ENCODE assay signal across 15 cellular contexts in the genomic region with DNA sequence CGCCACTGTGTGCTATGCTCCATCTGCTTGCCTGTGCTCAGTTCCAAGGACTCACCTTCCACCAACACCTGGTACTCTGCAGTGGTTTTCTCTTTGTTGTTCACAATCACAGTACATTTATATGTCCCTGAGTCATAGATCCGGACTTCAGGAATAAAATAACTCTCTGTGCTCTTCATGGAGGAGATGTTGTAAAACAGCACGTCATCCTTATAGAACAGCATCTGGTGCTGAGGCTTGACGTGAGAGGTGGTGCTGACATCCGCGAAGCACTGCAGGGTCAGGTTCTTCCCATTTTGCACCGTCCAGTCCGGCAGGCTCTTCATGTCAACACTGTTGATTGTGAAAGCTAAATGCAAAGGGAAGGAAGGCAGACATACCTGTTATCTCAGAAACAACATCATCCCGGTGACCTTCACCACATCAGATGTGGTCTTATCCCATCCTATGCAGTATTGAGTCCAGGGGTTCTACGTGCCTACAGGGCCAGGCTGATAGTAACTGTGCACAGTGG. TPM values are rescaled to one million over a fixed set of nuclear protein-coding genes. Genes with fewer than 3 reads are reported as not detected.
DNase-seq lines count a peak whose midpoint lies in the region; ATAC-seq and TF ChIP-seq lines count a peak whose summit lies in the region.
"Had no signal": no experiment of that assay in that cellular context is flagged by ENCODE, and none has a peak within 500 bp of the region (broad histone marks: within the 10 kb centered on the region; RNA-seq: fewer than 3 reads in every experiment).

No MANE protein-coding gene starts in this region.

- H3K9me3 ChIP-seq in left ventricle myocardium inferior (replicated peaks) (no peaks in the 10 kb centered on the region), upper lobe of right lung (no peaks in the 10 kb centered on the region)
- H3K9me3 ChIP-seq: esophagus muscularis mucosa, vagina had no signal

- no peak for DNase-seq in left ventricle myocardium inferior
- no peak for DNase-seq in Right ventricle myocardium inferior (ENCODE audit: missing footprints)
- no peak for DNase-seq in activated CD8-positive, alpha-beta T cell treated with anti-CD3 and anti-CD28 coated beads, Interleukin-2, amount 10 ng/mL, durations not matched to agents 7 days and 5 days
- peak; percentile 35 to 49 for DNase-seq in foreskin keratinocyte
- DNase-seq in upper lobe of right lung: peak; percentile 16
- no peak for DNase-seq in Ammon's horn (ENCODE audit: low spot score)
- no peak for DNase-seq in activated effector memory CD4-positive, alpha-beta T cell treated with anti-CD3 and anti-CD28 coated beads, Interleukin-2, amount 50 U/mL, for 16 hours
- DNase-seq: activated CD4-positive, alpha-beta T cell treated with anti-CD3 and anti-CD28 coated beads for 48 hours; NK-92 treated with Interleukin-12 subunit alpha and Interleukin-12 subunit beta, amount 100 ng/mL, for 24 hours; stimulated activated naive CD8-positive, alpha-beta T cell treated with anti-CD3 and anti-CD28 coated beads, Interleukin-15, amount 100 ng/mL, for 72 hours had no signal

- H3K27ac ChIP-seq in left ventricle myocardium inferior (replicated peaks): peak overlapping the region; percentile 36
- no peak overlapping the region for H3K27ac ChIP-seq in foreskin keratinocyte
- no peak overlapping the region for H3K27ac ChIP-seq in upper lobe of right lung
- H3K27ac ChIP-seq: esophagus muscularis mucosa, vagina had no signal

- peaks cover 63% of the 10 kb centered on the region for H3K36me3 Mint-ChIP-seq in activated CD8-positive, alpha-beta T cell treated with anti-CD3 and anti-CD28 coated beads, Interleukin-2, amount 10 ng/mL, durations not matched to agents 7 days and 5 days (ENCODE audit: low read depth)

- no peaks in the 10 kb centered on the region for H3K9me3 Mint-ChIP-seq in activated CD8-positive, alpha-beta T cell treated with anti-CD3 and anti-CD28 coated beads, Interleukin-2, amount 10 ng/mL, durations not matched to agents 7 days and 5 days (ENCODE audit: insufficient read depth)
- H3K9me3 Mint-ChIP-seq: stimulated activated naive CD8-positive, alpha-beta T cell treated with anti-CD3 and anti-CD28 coated beads, Interleukin-15, amount 100 ng/mL, for 72 hours had no signal

- no peak overlapping the region for H3K4me3 Mint-ChIP-seq in activated CD8-positive, alpha-beta T cell treated with anti-CD3 and anti-CD28 coated beads, Interleukin-2, amount 10 ng/mL, durations not matched to agents 7 days and 5 days
- H3K4me3 Mint-ChIP-seq: stimulated activated naive CD8-positive, alpha-beta T cell treated with anti-CD3 and anti-CD28 coated beads, Interleukin-15, amount 100 ng/mL, for 72 hours had no signal

- peaks cover 76% of the 10 kb centered on the region for H3K4me1 ChIP-seq in left ventricle myocardium inferior
- H3K4me1 ChIP-seq in foreskin keratinocyte: no peaks in the 10 kb centered on the region
- peaks cover 26% of the 10 kb centered on the region for H3K4me1 ChIP-seq in upper lobe of right lung
- H3K4me1 ChIP-seq: vagina had no signal

- H3K36me3 ChIP-seq in left ventricle myocardium inferior (peaks cover 13% of the 10 kb centered on the region), upper lobe of right lung (peaks cover 24% of the 10 kb centered on the region)
- H3K36me3 ChIP-seq: vagina had no signal

- peak overlapping the region; percentile 22 for H3K27ac Mint-ChIP-seq in activated CD8-positive, alpha-beta T cell treated with anti-CD3 and anti-CD28 coated beads, Interleukin-2, amount 10 ng/mL, durations not matched to agents 7 days and 5 days
- H3K27ac Mint-ChIP-seq: progenitor cell of endocrine pancreas; stimulated activated naive CD8-positive, alpha-beta T cell treated with anti-CD3 and anti-CD28 coated beads, Interleukin-15, amount 100 ng/mL, for 72 hours had no signal

- no peak for ATAC-seq in Right ventricle myocardium inferior
- no peak for ATAC-seq in activated CD8-positive, alpha-beta T cell treated with anti-CD3 and anti-CD28 coated beads, Interleukin-2, amount 10 ng/mL, durations not matched to agents 7 days and 5 days
- no peak for ATAC-seq in foreskin keratinocyte
- peak; percentile 39 for ATAC-seq in upper lobe of right lung
- ATAC-seq in GM18861 (IDR thresholded peaks at IDR 0.05; ENCODE audit: unreplicated experiment): no peak

- intact Hi-C loops in left ventricle myocardium inferior (cut with micrococcal nuclease) (no loop called here), Right ventricle myocardium inferior (cut with DNase I) (no loop called here), upper lobe of right lung (cut with DNase I) (no loop called here)

- H3K4me1 Mint-ChIP-seq in activated CD8-positive, alpha-beta T cell treated with anti-CD3 and anti-CD28 coated beads, Interleukin-2, amount 10 ng/mL, durations not matched to agents 7 days and 5 days (ENCODE audit: low read depth): peaks cover 17% of the 10 kb centered on the region

- H3K27me3 ChIP-seq in left ventricle myocardium inferior (ENCODE audit: low read depth) (no peaks in the 10 kb centered on the region), foreskin keratinocyte (peaks cover 12% of the 10 kb centered on the region), upper lobe of right lung (no peaks in the 10 kb centered on the region)
- H3K27me3 ChIP-seq: esophagus muscularis mucosa, vagina had no signal

- H3K4me3 ChIP-seq in left ventricle myocardium inferior (no peak overlapping the region), upper lobe of right lung (no peak overlapping the region)
- H3K4me3 ChIP-seq: esophagus muscularis mucosa, vagina had no signal

- TF ChIP-seq CTCF in left ventricle myocardium inferior (IDR thresholded peaks at IDR 0.05; ENCODE audit: borderline replicate concordance) (no peak), foreskin keratinocyte (conservative IDR thresholded peaks at IDR 0.05) (no peak), upper lobe of right lung (IDR thresholded peaks at IDR 0.05) (no peak)

- CTCF ChIA-PET in activated CD8-positive, alpha-beta T cell treated with anti-CD3 and anti-CD28 coated beads, Interleukin-2, amount 10 ng/mL, durations not matched to agents 7 days and 5 days (lab: Charles Lee): interaction anchor here (1.3 to 3.4 kb wide), 2 partner anchors 29 to 41 kb away, joined by 3 to 14 read pairs; no protein-coding TSS in a partner anchor

- no peaks in the 10 kb centered on the region for H3K27me3 Mint-ChIP-seq in activated CD8-positive, alpha-beta T cell treated with anti-CD3 and anti-CD28 coated beads, Interleukin-2, amount 10 ng/mL, durations not matched to agents 7 days and 5 days (ENCODE audit: low read depth)
- H3K27me3 Mint-ChIP-seq: progenitor cell of endocrine pancreas; stimulated activated naive CD8-positive, alpha-beta T cell treated with anti-CD3 and anti-CD28 coated beads, Interleukin-15, amount 100 ng/mL, for 72 hours had no signal

- POLR2A ChIA-PET in activated CD8-positive, alpha-beta T cell treated with anti-CD3 and anti-CD28 coated beads, Interleukin-2, amount 10 ng/mL, durations not matched to agents 7 days and 5 days (lab: Charles Lee): interaction anchor here (0.8 to 1.6 kb wide), 2 partner anchors 8 to 21 kb away, joined by 3 to 7 read pairs; no protein-coding TSS in a partner anchor

RNA-seq across cellular contexts. Expression of a gene that starts 12.8 kb away (rescaled TPM):
- total RNA-seq in left ventricle myocardium inferior: 106 TPM
- total RNA-seq in Right ventricle myocardium inferior: 116 TPM
- 100 to 1,000 TPM; 188 to 197 TPM for total RNA-seq in activated CD8-positive, alpha-beta T cell treated with anti-CD3 and anti-CD28 coated beads, Interleukin-2, amount 10 ng/mL, durations not matched to agents 7 days and 5 days
- not detected in 2 replicates for total RNA-seq in foreskin keratinocyte
- polyA plus RNA-seq in foreskin keratinocyte: not detected in 2 replicates
- total RNA-seq in upper lobe of right lung: 631 TPM
- total RNA-seq: G401 had no signal

Comparison
In these comparisons a context has a peak if more than half of its experiments do, and no peak if none do; other contexts are left out.
1. DNase-seq: peak in foreskin keratinocyte (2 of 2) and upper lobe of right lung (single experiment); none in left ventricle myocardium inferior (single experiment), Right ventricle myocardium inferior (single experiment), activated CD8-positive, alpha-beta T cell treated with anti-CD3 and anti-CD28 coated beads, Interleukin-2, amount 10 ng/mL, durations not matched to agents 7 days and 5 days (single experiment), Ammon's horn (single experiment) and activated effector memory CD4-positive, alpha-beta T cell treated with anti-CD3 and anti-CD28 coated beads, Interleukin-2, amount 50 U/mL, for 16 hours (single experiment).
2. RNA of a gene that starts 12.8 kb away (total RNA-seq): 631 TPM in upper lobe of right lung (single experiment), 188 to 197 TPM in activated CD8-positive, alpha-beta T cell treated with anti-CD3 and anti-CD28 coated beads, Interleukin-2, amount 10 ng/mL, durations not matched to agents 7 days and 5 days, 116 TPM in Right ventricle myocardium inferior (single experiment) and 106 TPM in left ventricle myocardium inferior (single experiment); not detected in foreskin keratinocyte; every median in the first group is over 100 times any median in the second.